8 cellular contexts compared by ENCODE assay signal in the genomic region with DNA sequence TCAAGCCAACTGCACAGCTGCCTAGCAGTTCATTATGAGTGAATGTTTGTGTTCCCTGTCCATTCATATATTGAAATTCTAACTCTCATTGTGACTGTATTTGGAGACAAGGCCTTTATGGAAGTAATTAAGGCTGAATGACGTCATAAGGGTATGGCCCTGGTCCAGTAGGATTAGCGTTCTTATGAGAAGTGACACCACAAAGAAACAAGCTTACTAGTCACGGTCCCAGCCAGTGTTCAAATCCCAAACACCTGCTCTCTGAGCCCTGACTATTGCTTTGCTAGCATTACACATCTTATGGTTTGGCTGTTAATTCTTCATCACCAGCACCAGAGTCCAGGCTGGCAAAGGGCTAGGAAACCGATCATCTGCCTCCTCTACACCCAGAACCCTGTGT. TPM values are rescaled to one million over a fixed set of nuclear protein-coding genes. Genes with fewer than 3 reads are reported as not detected.
DNase-seq lines count a peak whose midpoint lies in the region; ATAC-seq, FAIRE-seq and TF ChIP-seq lines count a peak whose summit lies in the region.

No MANE protein-coding gene starts in this region.

- no peak for ATAC-seq in A549
- no peak for ATAC-seq in activated B cell treated with CpG ODN at 0.5 μM for 24 hours (ENCODE audit: low read depth)
- no peak for ATAC-seq in HG03521 (IDR thresholded peaks at IDR 0.05; ENCODE audit: unreplicated experiment)

- H3K27ac Mint-ChIP-seq in activated B cell treated with CpG ODN at 0.5 μM for 24 hours: peak overlapping the region; percentile 81

- POLR2A ChIA-PET in A549 (lab: Yijun Ruan, JAX) (no interaction called here), activated B cell treated with CpG ODN at 0.5 μM for 24 hours (lab: Charles Lee) (no interaction called here)

- no peak for TF ChIP-seq POLR2A in A549 (IDR thresholded peaks at IDR 0.05; ENCODE audit: low read length)

- no peak for TF ChIP-seq CTCF in A549 (IDR thresholded peaks at IDR 0.05)
- no peak for TF ChIP-seq CTCF in GM12875 (IDR thresholded peaks at IDR 0.05; ENCODE audit: borderline replicate concordance, insufficient read depth, low read depth, low read length)
- TF ChIP-seq CTCF in activated B cell treated with CpG ODN at 0.5 μM for 24 hours (IDR thresholded peaks at IDR 0.05): no peak

- H3K4me1 Mint-ChIP-seq in activated B cell treated with CpG ODN at 0.5 μM for 24 hours: peaks cover 37% of the 10 kb centered on the region

- peak overlapping the region; percentile 98 for H3K27ac ChIP-seq in A549

- TF ChIP-seq RAD21 in A549 (conservative IDR thresholded peaks at IDR 0.05 in 1 of 2, IDR thresholded peaks at IDR 0.05 in 1 of 2): no peak

- H3K4me3 ChIP-seq in A549: peak overlapping the region; percentile 90
- H3K4me3 ChIP-seq in GM12875 (ENCODE audit: low read depth, low read length): peak overlapping the region; percentile 61
- H3K4me3 ChIP-seq in iPS-18c (ENCODE audit: insufficient read depth, low read depth, low read length): peak overlapping the region; percentile 100; the same call in 1 of the 2 replicates

- peak overlapping the region; percentile 96 for H3K4me3 Mint-ChIP-seq in activated B cell treated with CpG ODN at 0.5 μM for 24 hours

- no peaks in the 10 kb centered on the region for H3K9me3 Mint-ChIP-seq in activated B cell treated with CpG ODN at 0.5 μM for 24 hours

- intact Hi-C loops in activated B cell treated with CpG ODN at 0.5 μM for 24 hours (cut with micrococcal nuclease): loop anchor here (5.0 kb wide), 1 partner anchor 370 kb away; a partner anchor contains a TSS
- intact Hi-C loops in posterior cingulate gyrus (cut with DNase I): loop anchor here (5.0 kb wide), 2 partner anchors 40 to 385 kb away; a partner anchor contains a TSS

- CTCF ChIA-PET in A549 (lab: Yijun Ruan, JAX): interaction anchor here (1.5 to 3.6 kb wide), 2 partner anchors 70 to 87 kb away, joined by 4 to 21 read pairs; a partner anchor contains a TSS
- CTCF ChIA-PET in activated B cell treated with CpG ODN at 0.5 μM for 24 hours (lab: Charles Lee): interaction anchor here (1.0 kb wide), 1 partner anchor 70 kb away, joined by 3 read pairs; no protein-coding TSS in a partner anchor

- 16% methylated on average over 4 of the region's 4 CpGs for WGBS in A549 (ENCODE audit: missing lambda C conversion rate)

- H3K4me2 ChIP-seq in A549: peak overlapping the region; percentile 92

- DNase-seq in A549 (ENCODE audit: low read depth in 1 of 2, low spot score in 1 of 2) (no peak), activated B cell treated with CpG ODN at 0.5 μM for 24 hours (no peak), posterior cingulate gyrus (no peak), SIG-M5 (lab: John Stamatoyannopoulos, UW) (no peak)
- DNase-seq in stimulated activated CD4-positive, alpha-beta T cell treated with anti-CD3 and anti-CD28 coated beads, Interleukin-15, amount 100 ng/mL, for 24 hours: no peak

- no peaks in the 10 kb centered on the region for H3K9me3 ChIP-seq in A549
- H3K9me3 ChIP-seq in iPS-18c (ENCODE audit: control insufficient read depth, insufficient read depth, low read length): no peaks in the 10 kb centered on the region

- H3K27me3 Mint-ChIP-seq in activated B cell treated with CpG ODN at 0.5 μM for 24 hours: no peaks in the 10 kb centered on the region

- H3K4me1 ChIP-seq in A549: peaks cover 19% of the 10 kb centered on the region

- no peak for TF ChIP-seq EP300 in A549 (IDR thresholded peaks at IDR 0.05)

- no peak for FAIRE-seq in A549 (lab: Jason Lieb, UNC)

- H3K36me3 Mint-ChIP-seq in activated B cell treated with CpG ODN at 0.5 μM for 24 hours (ENCODE audit: low read depth): peaks cover 32% of the 10 kb centered on the region

TF ChIP-seq in A549, 52 proteins besides CTCF, POLR2A, EP300 and RAD21:
- no peak for TF ChIP-seq TFCP2L1 (CRISPR knock-in tag; IDR thresholded peaks at IDR 0.05)
- no peak for TF ChIP-seq CBX8 (IDR thresholded peaks at IDR 0.05)
- TF ChIP-seq MYC (IDR thresholded peaks at IDR 0.05; ENCODE audit: borderline replicate concordance, low read length): no peak
- no peak for TF ChIP-seq FOSB (CRISPR knock-in tag; IDR thresholded peaks at IDR 0.05)
- no peak for TF ChIP-seq ZFP36 (IDR thresholded peaks at IDR 0.05; ENCODE audit: borderline replicate concordance, partially characterized antibody)
- no peak for TF ChIP-seq NFE2L2 (conservative IDR thresholded peaks at IDR 0.05; ENCODE audit: low read length)
- TF ChIP-seq KDM5A (IDR thresholded peaks at IDR 0.05): no peak
- no peak for TF ChIP-seq SREBF2 (IDR thresholded peaks at IDR 0.05)
- TF ChIP-seq, protein P1, sequence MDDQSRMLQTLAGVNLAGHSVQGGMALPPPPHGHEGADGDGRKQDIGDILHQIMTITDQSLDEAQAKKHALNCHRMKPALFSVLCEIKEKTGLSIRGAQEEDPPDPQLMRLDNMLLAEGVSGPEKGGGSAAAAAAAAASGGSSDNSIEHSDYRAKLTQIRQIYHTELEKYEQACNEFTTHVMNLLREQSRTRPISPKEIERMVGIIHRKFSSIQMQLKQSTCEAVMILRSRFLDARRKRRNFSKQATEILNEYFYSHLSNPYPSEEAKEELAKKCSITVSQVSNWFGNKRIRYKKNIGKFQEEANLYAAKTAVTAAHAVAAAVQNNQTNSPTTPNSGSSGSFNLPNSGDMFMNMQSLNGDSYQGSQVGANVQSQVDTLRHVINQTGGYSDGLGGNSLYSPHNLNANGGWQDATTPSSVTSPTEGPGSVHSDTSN (IDR thresholded peaks at IDR 0.05): no peak
- TF ChIP-seq RARB (CRISPR knock-in tag; IDR thresholded peaks at IDR 0.05): no peak
- no peak for TF ChIP-seq HOXB13 (CRISPR knock-in tag; IDR thresholded peaks at IDR 0.05; ENCODE audit: low read depth)
- no peak for TF ChIP-seq ZSCAN20 (CRISPR knock-in tag; IDR thresholded peaks at IDR 0.05)
- TF ChIP-seq POLR2AphosphoS2 (conservative IDR thresholded peaks at IDR 0.05; ENCODE audit: low read length): no peak
- TF ChIP-seq GATA3 (IDR thresholded peaks at IDR 0.05; ENCODE audit: borderline replicate concordance): no peak
- TF ChIP-seq MAZ (IDR thresholded peaks at IDR 0.05; ENCODE audit: borderline replicate concordance, low read depth, low read length): no peak
- TF ChIP-seq RFX5 (IDR thresholded peaks at IDR 0.05): no peak
- TF ChIP-seq ZNF302 (CRISPR knock-in tag; IDR thresholded peaks at IDR 0.05): no peak
TF ChIP-seq in A549: peak in this region for 0.

RNA-seq across cellular contexts. Expression of a gene that starts 2.2 kb away (rescaled TPM):
- polyA plus RNA-seq in A549 (2011; rRNA removed): 3.9 and 4.7 TPM in 2 replicates
- 8.8 and 13.3 TPM in 2 replicates for polyA plus RNA-seq in A549 (2012; cell fraction: cytosol; rRNA removed)
- 17.2 and 23.5 TPM in 2 replicates for polyA plus RNA-seq in A549 (2012; cell fraction: nucleus; rRNA removed)
- polyA plus RNA-seq in A549 (2017; fragmentation: RNase III; extraction: RNeasy Plus Mini Kit Qiagen cat#74134 plus additional on column Dnase treatment): 9.8 to 10.7 TPM (median 10.7 TPM) in 3 replicates
- polyA minus RNA-seq in A549 (2011; rRNA and poly(A)+ RNA removed): 9.3 and 11.8 TPM in 2 replicates
- 8.3 and 10.1 TPM in 2 replicates for total RNA-seq in activated B cell treated with CpG ODN at 0.5 μM for 24 hours

RNA-seq across cellular contexts. Expression of a gene that starts 2.4 kb away (rescaled TPM):
- 3.0 and 4.3 TPM in 2 replicates for polyA plus RNA-seq in A549 (2011; rRNA removed)
- polyA plus RNA-seq in A549 (2012; cell fraction: cytosol; rRNA removed): 2.3 and 3.1 TPM in 2 replicates
- polyA plus RNA-seq in A549 (2012; cell fraction: nucleus; rRNA removed): 11.0 and 11.2 TPM in 2 replicates
- 7.8 to 9.1 TPM (median 8.2 TPM) in 3 replicates for polyA plus RNA-seq in A549 (2017; fragmentation: RNase III; extraction: RNeasy Plus Mini Kit Qiagen cat#74134 plus additional on column Dnase treatment)
- polyA minus RNA-seq in A549 (2011; rRNA and poly(A)+ RNA removed): 16.9 and 22.1 TPM in 2 replicates
- total RNA-seq in activated B cell treated with CpG ODN at 0.5 μM for 24 hours: 32.4 and 32.5 TPM in 2 replicates

RNA-seq across cellular contexts. Expression of a gene that starts 16.9 kb away (rescaled TPM):
- polyA plus RNA-seq in A549 (2011; rRNA removed) (0.78 and 0.79 TPM in 2 replicates), A549 (2017; fragmentation: RNase III; extraction: RNeasy Plus Mini Kit Qiagen cat#74134 plus additional on column Dnase treatment) (1.2 to 1.7 TPM (median 1.5 TPM) in 3 replicates)
- polyA plus RNA-seq in A549 (2012; cell fraction: cytosol; rRNA removed): 0.89 and 1.0 TPM in 2 replicates
- polyA plus RNA-seq in A549 (2012; cell fraction: nucleus; rRNA removed): 21.7 and 25.6 TPM in 2 replicates
- polyA minus RNA-seq in A549 (2011; rRNA and poly(A)+ RNA removed): 0.78 and 1.5 TPM in 2 replicates
- total RNA-seq in activated B cell treated with CpG ODN at 0.5 μM for 24 hours: 5.1 and 5.5 TPM in 2 replicates

RNA-seq across cellular contexts. Expression of a gene that starts 22.7 kb away (rescaled TPM):
- polyA plus RNA-seq in A549 (2011; rRNA removed) (101 and 136 TPM in 2 replicates), A549 (2017; fragmentation: RNase III; extraction: RNeasy Plus Mini Kit Qiagen cat#74134 plus additional on column Dnase treatment) (83.6 to 97.6 TPM (median 94.2 TPM) in 3 replicates)
- 235 and 275 TPM in 2 replicates for polyA plus RNA-seq in A549 (2012; cell fraction: cytosol; rRNA removed)
- 192 and 243 TPM in 2 replicates for polyA plus RNA-seq in A549 (2012; cell fraction: nucleus; rRNA removed)
- 122 and 139 TPM in 2 replicates for polyA minus RNA-seq in A549 (2011; rRNA and poly(A)+ RNA removed)
- total RNA-seq in activated B cell treated with CpG ODN at 0.5 μM for 24 hours: 38.7 and 41.9 TPM in 2 replicates

RNA-seq across cellular contexts. Expression of a gene that starts 36.3 kb away (rescaled TPM):
- polyA plus RNA-seq in A549 (2011; rRNA removed) (20.7 and 22.1 TPM in 2 replicates), A549 (2017; fragmentation: RNase III; extraction: RNeasy Plus Mini Kit Qiagen cat#74134 plus additional on column Dnase treatment) (35.1 to 36.7 TPM (median 36.4 TPM) in 3 replicates)
- polyA plus RNA-seq in A549 (2012; cell fraction: cytosol; rRNA removed): 53.4 and 69.4 TPM in 2 replicates
- 51.4 and 63.1 TPM in 2 replicates for polyA plus RNA-seq in A549 (2012; cell fraction: nucleus; rRNA removed)
- polyA minus RNA-seq in A549 (2011; rRNA and poly(A)+ RNA removed): 30.7 and 34.5 TPM in 2 replicates
- total RNA-seq in activated B cell treated with CpG ODN at 0.5 μM for 24 hours: 24.8 and 27.3 TPM in 2 replicates
